ENCODE assay signal across 17 cellular contexts in the genomic region with DNA sequence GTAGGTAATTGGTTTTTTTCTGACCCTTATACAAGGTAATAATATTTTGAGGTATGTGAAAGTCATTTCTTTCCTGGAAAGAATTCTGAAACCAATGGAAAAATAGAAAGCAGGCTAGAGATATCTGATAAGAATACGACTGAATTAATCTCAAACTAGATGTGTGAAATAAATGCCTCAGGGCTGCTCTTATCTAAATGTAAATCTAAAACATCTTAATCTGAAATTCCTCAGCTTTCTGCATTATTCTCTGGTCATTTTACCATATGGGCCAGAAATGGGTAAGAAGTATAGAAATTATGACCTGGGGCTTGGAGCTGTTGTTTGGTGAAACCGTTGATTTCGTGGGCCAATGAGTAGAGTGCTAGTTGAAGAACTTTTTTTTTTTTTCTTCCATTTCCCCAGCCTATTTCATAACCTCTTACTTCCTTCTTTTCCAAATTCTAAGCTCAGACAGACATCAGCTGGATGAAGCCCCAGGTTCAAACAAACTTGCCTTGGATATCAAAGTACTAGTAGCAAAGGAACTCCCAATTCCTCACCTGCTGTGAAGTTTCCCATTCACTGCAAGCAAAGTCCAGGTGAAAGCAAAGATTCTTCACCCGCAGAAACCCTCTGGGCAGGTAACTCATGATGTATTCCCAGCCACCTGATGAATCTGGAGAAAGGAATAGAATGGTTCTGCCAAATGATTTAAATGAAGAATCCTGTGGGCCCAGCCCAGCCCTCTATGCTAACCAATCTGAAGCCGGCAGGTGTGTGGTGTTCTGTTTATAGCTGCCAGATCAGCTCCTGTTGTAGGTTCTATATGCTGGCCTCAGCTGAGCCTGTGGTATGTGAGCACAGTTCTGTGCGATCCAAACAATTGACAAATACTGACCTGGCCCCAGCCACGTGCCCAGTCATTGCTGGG. TPM values are rescaled to one million over a fixed set of nuclear protein-coding genes. Genes with fewer than 3 reads are reported as not detected.
DNase-seq lines count a peak whose midpoint lies in the region; ATAC-seq and TF ChIP-seq lines count a peak whose summit lies in the region.
"Had no signal": no experiment of that assay in that cellular context is flagged by ENCODE, and none has a peak within 500 bp of the region (broad histone marks: within the 10 kb centered on the region; RNA-seq: fewer than 3 reads in every experiment).

No MANE protein-coding gene starts in this region.

- peak overlapping the region; percentile 80 for H4K91ac ChIP-seq in trophoblast cell (ENCODE audit: low read depth, low read length)

- H3K4me2 ChIP-seq in GM23338 (no peak overlapping the region), trophoblast cell (ENCODE audit: low read length) (peak overlapping the region; percentile 33)

- H2AFZ ChIP-seq in GM23338 (no peak overlapping the region), trophoblast cell (ENCODE audit: insufficient read depth, low read length, poor library complexity) (peak overlapping the region; percentile 45)

- peak overlapping the region; percentile 74 for H2BK120ac ChIP-seq in trophoblast cell (ENCODE audit: insufficient read depth, low read length, poor library complexity)

- peaks cover 17% of the 10 kb centered on the region; the same call in 1 of the 2 replicates for H3K4me1 ChIP-seq in GM23338 (ENCODE audit: insufficient read depth)
- H3K4me1 ChIP-seq in esophagus squamous epithelium, result peaks cover 14 to 58% (median 18%) of the 10 kb centered on the region in 3 donors
- peaks cover 24 to 32% of the 10 kb centered on the region in 2 experiments for H3K4me1 ChIP-seq in trophoblast cell (ENCODE audit: control insufficient read depth in 1 of 2, insufficient read depth in 2 of 2, low read length in 2 of 2)
- peaks cover 18% of the 10 kb centered on the region for H3K4me1 ChIP-seq in testis
- H3K4me1 ChIP-seq: BE2C had no signal

- H3K4me3 Mint-ChIP-seq in GM23338, result no peak overlapping the region
- H3K4me3 Mint-ChIP-seq: activated CD8-positive, alpha-beta T cell treated with anti-CD3 and anti-CD28 coated beads for 36 hours had no signal

- H3K79me2 ChIP-seq in GM23338 (replicated peaks; ENCODE audit: insufficient read depth) (no peaks in the 10 kb centered on the region), trophoblast cell (ENCODE audit: control insufficient read depth, insufficient read depth, low read length, poor library complexity) (peaks cover 6% of the 10 kb centered on the region)

- no peak for TF ChIP-seq CTCF in GM23338 (conservative IDR thresholded peaks at IDR 0.05; ENCODE audit: low read depth in 2 of 2)
- no peak for TF ChIP-seq CTCF in esophagus squamous epithelium (IDR thresholded peaks at IDR 0.05)
- TF ChIP-seq CTCF in testis (IDR thresholded peaks at IDR 0.05), result no peak

- H3K36me3 Mint-ChIP-seq in GM23338 (ENCODE audit: low read depth), result no peaks in the 10 kb centered on the region

- no peaks in the 10 kb centered on the region for H3K9me3 Mint-ChIP-seq in GM23338
- H3K9me3 Mint-ChIP-seq: activated CD8-positive, alpha-beta T cell treated with anti-CD3 and anti-CD28 coated beads for 36 hours had no signal

- H3F3A ChIP-seq in GM23338 (replicated peaks; ENCODE audit: low read depth), result no peaks in the 10 kb centered on the region

- no peak overlapping the region for H3K9ac ChIP-seq in trophoblast cell (ENCODE audit: low read length)

- H4K12ac ChIP-seq in trophoblast cell (ENCODE audit: low read depth, low read length), result no peak overlapping the region

- no peak overlapping the region for H3K27ac ChIP-seq in GM23338 (ENCODE audit: low read depth)
- H3K27ac ChIP-seq in esophagus squamous epithelium, result peak overlapping the region in 3 of 4 donors; percentile 8 to 53 (median 51)
- H3K27ac ChIP-seq in trophoblast cell (ENCODE audit: low read depth, low read length), result peak overlapping the region; percentile 92
- H3K27ac ChIP-seq in testis, result no peak overlapping the region
- H3K27ac ChIP-seq: psoas muscle had no signal

- peaks cover 18% of the 10 kb centered on the region for H3K4me1 Mint-ChIP-seq in GM23338

- H3K27ac Mint-ChIP-seq in GM23338, result no peak overlapping the region
- H3K27ac Mint-ChIP-seq: activated CD8-positive, alpha-beta T cell treated with anti-CD3 and anti-CD28 coated beads for 36 hours had no signal

- intact Hi-C loops in esophagus squamous epithelium (cut with DNase I), result no loop called here
- intact Hi-C loops in testis (cut with DNase I; ENCODE audit: low total_unique reads), result no loop called here

- H3K27me3 Mint-ChIP-seq in GM23338 (ENCODE audit: insufficient read depth, low read depth, poor library complexity), result peaks cover 5% of the 10 kb centered on the region

- H3K18ac ChIP-seq in trophoblast cell (ENCODE audit: low read length), result peak overlapping the region; percentile 75

- no peaks in the 10 kb centered on the region for H4K20me1 ChIP-seq in GM23338 (replicated peaks; ENCODE audit: insufficient read depth)

- H3K14ac ChIP-seq in trophoblast cell (ENCODE audit: low read length), result peak overlapping the region; percentile 53

- no peak overlapping the region for H4K8ac ChIP-seq in trophoblast cell (ENCODE audit: low read depth, low read length)

- H3K9me3 ChIP-seq in esophagus squamous epithelium (no peaks in the 10 kb centered on the region), trophoblast cell (ENCODE audit: insufficient read depth, low read depth, low read length) (no peaks in the 10 kb centered on the region), testis (no peaks in the 10 kb centered on the region)
- H3K9me3 ChIP-seq: BE2C, psoas muscle, tibial nerve had no signal

- no peak overlapping the region for H3K4ac ChIP-seq in trophoblast cell (ENCODE audit: low read depth, low read length)

- ATAC-seq in GM23338, result peak; percentile 84
- no peak for ATAC-seq in HG02973 (IDR thresholded peaks at IDR 0.05; ENCODE audit: unreplicated experiment)
- ATAC-seq in HG02642 (IDR thresholded peaks at IDR 0.05; ENCODE audit: poor library complexity, unreplicated experiment), result no peak
- no peak for ATAC-seq in HG03565 (IDR thresholded peaks at IDR 0.05; ENCODE audit: unreplicated experiment)
- ATAC-seq: activated CD8-positive, alpha-beta T cell treated with anti-CD3 and anti-CD28 coated beads for 36 hours; psoas muscle had no signal

- no peaks in the 10 kb centered on the region for H3K27me3 ChIP-seq in GM23338 (ENCODE audit: insufficient read depth)
- no peaks in the 10 kb centered on the region for H3K27me3 ChIP-seq in esophagus squamous epithelium
- no peaks in the 10 kb centered on the region for H3K27me3 ChIP-seq in trophoblast cell (ENCODE audit: insufficient read depth, low read length)
- no peaks in the 10 kb centered on the region for H3K27me3 ChIP-seq in testis
- H3K27me3 ChIP-seq: BE2C, dorsolateral prefrontal cortex, tibial nerve had no signal

- peak overlapping the region; percentile 88 for H2BK12ac ChIP-seq in trophoblast cell (ENCODE audit: low read length)

- no peaks in the 10 kb centered on the region for H3K36me3 ChIP-seq in GM23338 (ENCODE audit: insufficient read depth)
- no peaks in the 10 kb centered on the region for H3K36me3 ChIP-seq in esophagus squamous epithelium
- H3K36me3 ChIP-seq in trophoblast cell (ENCODE audit: control insufficient read depth in 1 of 2, insufficient read depth in 2 of 2, low read length in 2 of 2), result no peaks in the 10 kb centered on the region
- H3K36me3 ChIP-seq in testis (ENCODE audit: low read depth, missing control alignments), result no peaks in the 10 kb centered on the region
- H3K36me3 ChIP-seq: BE2C, tibial nerve had no signal

- no peak overlapping the region for H2AK5ac ChIP-seq in trophoblast cell (ENCODE audit: low read length)

- WGBS in esophagus squamous epithelium, 2 donors, result 56 to 67% methylated on average over 7 of the region's 7 CpGs
- WGBS in trophoblast cell (ENCODE audit: extremely low coverage, insufficient coverage, insufficient read length), result no CpG with 5 or more reads among the region's 7 CpGs
- 80 to 89% methylated on average over 7 of the region's 7 CpGs for WGBS in testis, 2 donors

- no peak overlapping the region for H3K23ac ChIP-seq in trophoblast cell (ENCODE audit: low read length)

- H3K4me3 ChIP-seq in GM23338 (no peak overlapping the region), esophagus squamous epithelium (no peak overlapping the region), trophoblast cell (ENCODE audit: low read depth, low read length) (no peak overlapping the region), testis (no peak overlapping the region)
- H3K4me3 ChIP-seq: dorsolateral prefrontal cortex, psoas muscle, tibial nerve had no signal

- no peaks in the 10 kb centered on the region for H3K9me2 ChIP-seq in GM23338 (ENCODE audit: insufficient read depth)

- H2BK5ac ChIP-seq in trophoblast cell (ENCODE audit: low read depth, low read length, poor library complexity), result peak overlapping the region; percentile 63

- TF ChIP-seq POLR2A in esophagus squamous epithelium (IDR thresholded peaks at IDR 0.05), result no peak
- no peak for TF ChIP-seq POLR2A in testis (IDR thresholded peaks at IDR 0.05)

- H3K79me1 ChIP-seq in trophoblast cell (ENCODE audit: low read length), result peaks cover 30% of the 10 kb centered on the region

- peak; percentile 39 for DNase-seq in GM23338 (ENCODE audit: low spot score)
- DNase-seq in NOMO-1 (lab: John Stamatoyannopoulos, UW; ENCODE audit: unreplicated experiment in 2 of 2), result peak; percentile 64 to 81
- DNase-seq in esophagus squamous epithelium (lab: John Stamatoyannopoulos, UW), result no peak
- DNase-seq in trophoblast cell, result peak; percentile 90 to 93
- DNase-seq in testis, result no peak
- DNase-seq: activated CD8-positive, alpha-beta T cell treated with anti-CD3 and anti-CD28 coated beads for 36 hours; BE2C; DMS79; dorsolateral prefrontal cortex; NCI-H1105 treated with DMSO at 0.1 percent for 48 hours; NCI-H446; psoas muscle; stimulated activated CD4-positive, alpha-beta T cell treated with anti-CD3 and anti-CD28 coated beads, Interleukin-15, amount 100 ng/mL, for 24 hours had no signal

TF ChIP-seq in GM23338, 12 proteins besides CTCF, POLR2A, EP300 and RAD21 (continues in another document):
- TF ChIP-seq JUNB (IDR thresholded peaks at IDR 0.05; ENCODE audit: unreplicated experiment) (no peak), EZH2 (IDR thresholded peaks at IDR 0.05; ENCODE audit: low read depth, unreplicated experiment) (no peak), ZNF331 (CRISPR knock-in tag; IDR thresholded peaks at IDR 0.05; ENCODE audit: low read depth) (no peak), ZNF114 (CRISPR knock-in tag; IDR thresholded peaks at IDR 0.05) (no peak)

RNA-seq across cellular contexts. Expression of gene FOS, which starts 9.7 kb away (rescaled TPM):
- 39.7 and 47.3 TPM in 2 replicates for total RNA-seq in GM23338 (2014; rRNA removed; shearing (Covaris generic))
- polyA plus RNA-seq in GM23338 (2016; fragmentation: Nextera tagmentation; extraction: Ambion mirVana) (48.6 and 54.8 TPM in 2 replicates), testis (ENCODE audit: insufficient read depth, low read depth, low replicate concordance) (247 TPM)
- total RNA-seq in esophagus squamous epithelium (100 to 1,000 TPM in 1 of 4 donors, 10 to 100 TPM in 3; 62.2 to 181 (median 88.6) TPM), testis (10 to 100 TPM; 44.2 to 66.1 TPM)
- 26.6 and 30.7 TPM in 2 replicates for polyA plus RNA-seq in trophoblast cell (2013)

Comparison
In these comparisons a context has a peak if more than half of its experiments do, and no peak if none do; other contexts are left out.
1. DNase-seq: peak in GM23338 (single experiment), NOMO-1 (2 of 2) and trophoblast cell (2 of 2); none in esophagus squamous epithelium (single experiment) and testis (single experiment).
2. H3K27ac ChIP-seq: peak in esophagus squamous epithelium (3 of 4) and trophoblast cell (single experiment); none in GM23338 (single experiment) and testis (0 of 2).